ENCODE assay signal across 32 cellular contexts in genomic region chr6:137956098-137956488, GRCh38.
"Had no signal": no experiment of that assay in that cellular context is flagged by ENCODE, and none has a peak within 500 bp of the region (broad histone marks: within the 10 kb centered on the region; RNA-seq: fewer than 3 reads in every experiment).

No MANE protein-coding gene starts in this region.

- H3K9me3 ChIP-seq: ascending aorta had no signal

- H3K36me3 ChIP-seq: ascending aorta, cardiac muscle cell had no signal

- H3K27me3 ChIP-seq: ascending aorta, cardiac muscle cell had no signal

- ATAC-seq: activated CD8-positive, alpha-beta T cell treated with anti-CD3 and anti-CD28 coated beads for 36 hours; activated naive CD4-positive, alpha-beta T cell treated with anti-CD3 and anti-CD28 coated beads, Interleukin-2, amount 50 U/mL, for 72 hours; activated T-cell treated with anti-CD3 and anti-CD28 coated beads, Interleukin-2, amount 50 U/mL, for 4 hours; activated T-cell treated with anti-CD3 and anti-CD28 coated beads, Interleukin-2, amount 50 U/mL, for 72 hours; activated T-helper 17 cell treated with anti-CD3 and anti-CD28 coated beads, Interleukin-2, amount 50 U/mL, for 72 hours had no signal

- H3K4me3 ChIP-seq: ascending aorta, cardiac muscle cell had no signal

- H3K27ac ChIP-seq: ascending aorta, cardiac muscle cell, VCaP had no signal

- DNase-seq: activated B cell treated with CpG ODN at 0.5 μM for 24 hours; activated CD4-positive, alpha-beta memory T cell treated with anti-CD3 and anti-CD28 coated beads for 36 hours; activated CD4-positive, alpha-beta T cell treated with anti-CD3 and anti-CD28 coated beads for 4 hours; activated CD4-positive, alpha-beta T cell treated with anti-CD3 and anti-CD28 coated beads, Interleukin-2, amount 10 ng/mL, durations not matched to agents 24 days and 14 days; activated CD4-positive, alpha-beta T cell treated with anti-CD3 and anti-CD28 coated beads, Interleukin-2, amount 50 U/mL, for 1 hour; activated CD4-positive, alpha-beta T cell treated with anti-CD3 and anti-CD28 coated beads, Interleukin-2, amount 50 U/mL, for 4 hours; activated CD4-positive, CD25-positive, alpha-beta regulatory T cell treated with anti-CD3 and anti-CD28 coated beads, Interleukin-2, amount 50 U/mL, for 72 hours; activated CD8-positive, alpha-beta memory T cell treated with anti-CD3 and anti-CD28 coated beads, Interleukin-2, amount 50 U/mL, for 4 hours; activated CD8-positive, alpha-beta T cell treated with anti-CD3 and anti-CD28 coated beads for 36 hours; activated effector memory CD4-positive, alpha-beta T cell treated with anti-CD3 and anti-CD28 coated beads, Interleukin-2, amount 50 U/mL, for 16 hours; activated gamma-delta T cell treated with Interleukin-2 at 50 U/mL for 16 hours; activated naive CD4-positive, alpha-beta T cell; activated naive CD4-positive, alpha-beta T cell treated with anti-CD3 and anti-CD28 coated beads for 36 hours; activated naive CD4-positive, alpha-beta T cell treated with anti-CD3 and anti-CD28 coated beads, Interleukin-2, amount 50 U/mL, for 16 hours; activated naive CD8-positive, alpha-beta T cell treated with anti-CD3 and anti-CD28 coated beads for 36 hours; activated T-cell treated with anti-CD3 and anti-CD28 coated beads for 4 hours; activated T-cell treated with anti-CD3 and anti-CD28 coated beads, Interleukin-2, amount 50 U/mL, for 1 hour; activated T-cell treated with anti-CD3 and anti-CD28 coated beads, Interleukin-2, amount 50 U/mL, for 4 hours; activated T-cell treated with anti-CD3 and anti-CD28 coated beads, Interleukin-2, amount 50 U/mL, for 72 hours; amygdala; anterior cingulate cortex; caudate nucleus; cerebellar nuclear complex; T-helper 1 cell; T-helper 2 cell; T-helper 9 cell had no signal

- H3K4me1 ChIP-seq: ascending aorta had no signal

- FAIRE-seq: bronchial epithelial cell had no signal
